Comparison of ENCODE assay signal across 1 cellular context in genomic region chr2:43484323-43484930, GRCh38.
A peak's percentile ranks its signal among the peaks of the same experiment; 100 is the strongest.
TF ChIP-seq lines count a peak whose summit lies in the region.

No MANE protein-coding gene starts in this region.

TF ChIP-seq in HepG2, 621 proteins besides CTCF, POLR2A, EP300 and RAD21 (continued from another document):
- 0 out of 2 replicates have a peak, but pooled peaks have one; percentile 31 for TF ChIP-seq PAXIP1 (CRISPR knock-in tag; conservative IDR thresholded peaks at IDR 0.05)
- no peak for TF ChIP-seq ZC3H13 (CRISPR knock-in tag; IDR thresholded peaks at IDR 0.05)
- 0 out of 2 replicates have a peak, but pooled peaks have one; percentile 21 for TF ChIP-seq PPARG (CRISPR knock-in tag; conservative IDR thresholded peaks at IDR 0.05)
- no peak for TF ChIP-seq ZNF282 (IDR thresholded peaks at IDR 0.05; ENCODE audit: partially characterized antibody)
- peak; percentile 36; the same call in 1 of the 2 replicates for TF ChIP-seq ARID5B (CRISPR knock-in tag; IDR thresholded peaks at IDR 0.05)
- TF ChIP-seq KDM5A (IDR thresholded peaks at IDR 0.05; ENCODE audit: borderline replicate concordance, low read length), result 0 out of 2 replicates have a peak, but pooled peaks have one; percentile 67
- peak; percentile 96 for TF ChIP-seq STAG1 (CRISPR knock-in tag; IDR thresholded peaks at IDR 0.05)
- TF ChIP-seq RXRB (CRISPR knock-in tag; IDR thresholded peaks at IDR 0.05; ENCODE audit: borderline replicate concordance), result peak; percentile 33; the same call in 1 of the 2 replicates
- no peak for TF ChIP-seq FOXK1 (CRISPR knock-in tag; IDR thresholded peaks at IDR 0.05; ENCODE audit: borderline replicate concordance, low read depth)
- TF ChIP-seq ZNF703 (CRISPR knock-in tag; IDR thresholded peaks at IDR 0.05; ENCODE audit: borderline replicate concordance), result no peak
- 0 out of 2 replicates have a peak, but pooled peaks have one; percentile 29 for TF ChIP-seq RCOR2 (CRISPR knock-in tag; IDR thresholded peaks at IDR 0.05)
- TF ChIP-seq ATF1 (CRISPR knock-in tag; IDR thresholded peaks at IDR 0.05), result peak; percentile 19; the same call in 1 of the 2 replicates
- peak in 1 of 2 experiments; percentile 72; a peak in 1 of 4 replicates for TF ChIP-seq KLF16 (CRISPR knock-in tag; IDR thresholded peaks at IDR 0.05)
- peak; percentile 93 for TF ChIP-seq MIXL1 (CRISPR knock-in tag; IDR thresholded peaks at IDR 0.05)
- peak; percentile 68; the same call in 1 of the 2 replicates for TF ChIP-seq ZBED4 (CRISPR knock-in tag; IDR thresholded peaks at IDR 0.05; ENCODE audit: borderline replicate concordance)
- 0 out of 2 replicates have a peak, but pooled peaks have one; percentile 30 for TF ChIP-seq SAP130 (CRISPR knock-in tag; IDR thresholded peaks at IDR 0.05; ENCODE audit: low read depth)
- TF ChIP-seq KAT8 (CRISPR knock-in tag; IDR thresholded peaks at IDR 0.05), result peak; percentile 40; the same call in 1 of the 2 replicates
- peak; percentile 42; the same call in 1 of the 2 replicates for TF ChIP-seq SMAD3 (CRISPR knock-in tag; IDR thresholded peaks at IDR 0.05)
- TF ChIP-seq SMAD9 (CRISPR knock-in tag; IDR thresholded peaks at IDR 0.05), result no peak
- no peak for TF ChIP-seq DDIT3 (CRISPR knock-in tag; IDR thresholded peaks at IDR 0.05)
- TF ChIP-seq ARID3A (IDR thresholded peaks at IDR 0.05; ENCODE audit: low read depth, low read length), result peak; percentile 57; the same call in 1 of the 2 replicates
- TF ChIP-seq SOX5 (CRISPR knock-in tag; IDR thresholded peaks at IDR 0.05; ENCODE audit: borderline replicate concordance), result peak; percentile 45; the same call in 1 of the 2 replicates
- peak; percentile 93 for TF ChIP-seq SMC3 (IDR thresholded peaks at IDR 0.05; ENCODE audit: low read length)
- peak; percentile 59; the same call in 1 of the 2 replicates for TF ChIP-seq ELF3 (CRISPR knock-in tag; IDR thresholded peaks at IDR 0.05)
- TF ChIP-seq ZGPAT (CRISPR knock-in tag; IDR thresholded peaks at IDR 0.05), result peak; percentile 29; the same call in 1 of the 2 replicates
- peak; percentile 59; the same call in 1 of the 2 replicates for TF ChIP-seq ZBTB25 (CRISPR knock-in tag; IDR thresholded peaks at IDR 0.05)
